In genomic region chrX:48083212-48083611, GRCh38 we compare ENCODE assay signal across 8 cellular contexts. TPM values are rescaled to one million over a fixed set of nuclear protein-coding genes. Genes with fewer than 3 reads are reported as not detected.
DNase-seq lines count a peak whose midpoint lies in the region; ATAC-seq and TF ChIP-seq lines count a peak whose summit lies in the region.

No MANE protein-coding gene starts in this region.

- no peak overlapping the region for H3K9ac ChIP-seq in GM23248

- no peak overlapping the region for H3K27ac Mint-ChIP-seq in natural killer cell

- no peaks in the 10 kb centered on the region for H3K36me3 Mint-ChIP-seq in natural killer cell

- peak; percentile 60 for DNase-seq in COLO829 (ENCODE audit: low spot score)
- peak; percentile 61 for DNase-seq in GM23248
- DNase-seq in NCI-H526 treated with DMSO at 0.1 percent for 48 hours (lab: John Stamatoyannopoulos, UW): peak; percentile 1
- DNase-seq in activated CD8-positive, alpha-beta memory T cell treated with anti-CD3 and anti-CD28 coated beads, Interleukin-2, amount 50 U/mL, for 4 hours: peak; percentile 30
- DNase-seq in erythroblast (lab: John Stamatoyannopoulos, UW): peak; percentile 29 to 54
- no peak for DNase-seq in natural killer cell
- DNase-seq in ureter (ENCODE audit: low spot score): peak; percentile 51

- no peaks in the 10 kb centered on the region for H3K27me3 Mint-ChIP-seq in natural killer cell (ENCODE audit: low read depth in 2 of 2)

- no peaks in the 10 kb centered on the region for H3F3A ChIP-seq in GM23248 (ENCODE audit: insufficient read depth)

- H4K20me1 ChIP-seq in GM23248 (ENCODE audit: insufficient read depth): no peaks in the 10 kb centered on the region

- H3K4me3 ChIP-seq in GM23248: no peak overlapping the region

- H3K9me3 ChIP-seq in GM23248 (ENCODE audit: low read depth): no peaks in the 10 kb centered on the region

- H2AFZ ChIP-seq in GM23248: no peak overlapping the region

- H3K79me2 ChIP-seq in GM23248 (ENCODE audit: insufficient read depth): no peaks in the 10 kb centered on the region

- no peaks in the 10 kb centered on the region for H3K36me3 ChIP-seq in GM23248 (ENCODE audit: low read depth)

- H3K27me3 ChIP-seq in GM23248 (replicated peaks; ENCODE audit: insufficient read depth): no peaks in the 10 kb centered on the region

- TF ChIP-seq POLR2A in erythroblast (IDR thresholded peaks at IDR 0.05; ENCODE audit: low read length): no peak

- TF ChIP-seq CTCF in natural killer cell (IDR thresholded peaks at IDR 0.05): peak; percentile 22

- H3K27ac ChIP-seq in GM23248: no peak overlapping the region

- WGBS in GM23248 (ENCODE audit: low coverage in 1 of 2, low lambda C conversion rate in 2 of 2, missing lambda C conversion rate in 2 of 2), 2 experiments: 21 to 22% methylated on average over 9 of the region's 9 CpGs

- no peaks in the 10 kb centered on the region for H3K9me3 Mint-ChIP-seq in natural killer cell

- H3K9me2 ChIP-seq in GM23248 (ENCODE audit: insufficient read depth): no peaks in the 10 kb centered on the region

- no peak overlapping the region for H3K4me2 ChIP-seq in GM23248 (ENCODE audit: unreplicated experiment)

- H3K4me1 ChIP-seq in GM23248 (ENCODE audit: insufficient read depth): no peaks in the 10 kb centered on the region

- H3K4me1 Mint-ChIP-seq in natural killer cell: no peaks in the 10 kb centered on the region

- H3K4me3 Mint-ChIP-seq in natural killer cell: no peak overlapping the region

- ATAC-seq in natural killer cell: peak; percentile 65 to 77 (median 69)
- ATAC-seq in HG03432 (IDR thresholded peaks at IDR 0.05; ENCODE audit: unreplicated experiment): no peak

- intact Hi-C loops in natural killer cell (cut with micrococcal nuclease): no loop called here

- in situ Hi-C loops in GM23248 (cut with MboI): loop anchor here (25.0 kb wide), 1 partner anchor 404 kb away; the partner anchor contains the start of gene FTSJ1

RNA-seq across cellular contexts. Expression of gene ZNF630, which starts 11.8 kb away (rescaled TPM):
- total RNA-seq in GM23248 (2014; rRNA removed; shearing (Covaris generic)): 0.22 and 0.25 TPM in 2 replicates
- 0.41 and 0.53 TPM in 2 replicates for polyA plus RNA-seq in GM23248 (2016; fragmentation: Nextera tagmentation; extraction: Ambion mirVana)
- total RNA-seq in natural killer cell (1 to 10 TPM; 2.2 to 3.4 (median 3.1) TPM), ureter (5.4 TPM)

RNA-seq across cellular contexts. Expression of gene SPACA5B, which starts 47.2 kb away (rescaled TPM):
- total RNA-seq in GM23248 (2014; rRNA removed; shearing (Covaris generic)): not detected in 2 replicates
- not detected in 2 replicates for polyA plus RNA-seq in GM23248 (2016; fragmentation: Nextera tagmentation; extraction: Ambion mirVana)
- total RNA-seq in natural killer cell: not detected
- total RNA-seq in ureter: not detected
